Comparison of ENCODE assay signal across 1 cellular context in genomic region chrX:132218100-132218807, GRCh38.
TF ChIP-seq lines count a peak whose summit lies in the region.

No MANE protein-coding gene starts in this region.

TF ChIP-seq in HepG2, 621 proteins besides CTCF, POLR2A, EP300 and RAD21 (continued from another document and continues in another):
- 0 out of 2 replicates have a peak, but pooled peaks have one; percentile 56 for TF ChIP-seq ZNF574 (CRISPR knock-in tag; IDR thresholded peaks at IDR 0.05)
- TF ChIP-seq SALL1 (CRISPR knock-in tag; IDR thresholded peaks at IDR 0.05) = peak; percentile 44; the same call in 1 of the 2 replicates
- TF ChIP-seq ELK4 (CRISPR knock-in tag; IDR thresholded peaks at IDR 0.05; ENCODE audit: borderline replicate concordance) = no peak
- no peak for TF ChIP-seq RFX1 (IDR thresholded peaks at IDR 0.05)
- TF ChIP-seq ZSCAN9 (CRISPR knock-in tag; IDR thresholded peaks at IDR 0.05; ENCODE audit: borderline replicate concordance) = no peak
- TF ChIP-seq ZNF468 (CRISPR knock-in tag; IDR thresholded peaks at IDR 0.05) = no peak
- peak; percentile 92 for TF ChIP-seq UBTF (CRISPR knock-in tag; IDR thresholded peaks at IDR 0.05)
- 0 out of 2 replicates have a peak, but pooled peaks have one; percentile 20 for TF ChIP-seq POGZ (CRISPR knock-in tag; IDR thresholded peaks at IDR 0.05)
- TF ChIP-seq ZNF746 (CRISPR knock-in tag; IDR thresholded peaks at IDR 0.05) = peak; percentile 35; the same call in 1 of the 2 replicates
- TF ChIP-seq ZNF34 (CRISPR knock-in tag; IDR thresholded peaks at IDR 0.05; ENCODE audit: borderline replicate concordance) = no peak
- TF ChIP-seq ZNF790 (CRISPR knock-in tag; IDR thresholded peaks at IDR 0.05; ENCODE audit: borderline replicate concordance) = no peak
- TF ChIP-seq ZNF773 (CRISPR knock-in tag; IDR thresholded peaks at IDR 0.05; ENCODE audit: borderline replicate concordance) = no peak
- TF ChIP-seq FOXK1 (CRISPR knock-in tag; IDR thresholded peaks at IDR 0.05; ENCODE audit: borderline replicate concordance, low read depth) = no peak
- TF ChIP-seq ZBTB21 (CRISPR knock-in tag; IDR thresholded peaks at IDR 0.05) = no peak
- no peak for TF ChIP-seq ZNF605 (CRISPR knock-in tag; IDR thresholded peaks at IDR 0.05)
- no peak for TF ChIP-seq ZNF710 (CRISPR knock-in tag; IDR thresholded peaks at IDR 0.05; ENCODE audit: borderline replicate concordance)
- TF ChIP-seq TGIF2 (CRISPR knock-in tag; IDR thresholded peaks at IDR 0.05) = peak; percentile 25; the same call in 1 of the 2 replicates
- TF ChIP-seq ZNF333 (CRISPR knock-in tag; IDR thresholded peaks at IDR 0.05; ENCODE audit: borderline replicate concordance) = no peak
- peak; percentile 84 for TF ChIP-seq THAP11 (CRISPR knock-in tag; IDR thresholded peaks at IDR 0.05)
- no peak for TF ChIP-seq KLF12 (CRISPR knock-in tag; IDR thresholded peaks at IDR 0.05; ENCODE audit: borderline replicate concordance)
- TF ChIP-seq PHB2 (IDR thresholded peaks at IDR 0.05; ENCODE audit: partially characterized antibody) = no peak
- no peak for TF ChIP-seq SAFB2 (CRISPR knock-in tag; IDR thresholded peaks at IDR 0.05; ENCODE audit: borderline replicate concordance, low read depth)
- TF ChIP-seq SRSF1 (optimal IDR thresholded peaks at IDR 0.05; ENCODE audit: low read depth, low read length) = no peak
- 0 out of 2 replicates have a peak, but pooled peaks have one; percentile 9 for TF ChIP-seq ELF3 (CRISPR knock-in tag; IDR thresholded peaks at IDR 0.05)
- no peak for TF ChIP-seq JUN (CRISPR knock-in tag; IDR thresholded peaks at IDR 0.05)
- no peak for TF ChIP-seq ZNF678 (CRISPR knock-in tag; IDR thresholded peaks at IDR 0.05)
- TF ChIP-seq NFKB2 (CRISPR knock-in tag; IDR thresholded peaks at IDR 0.05; ENCODE audit: borderline replicate concordance) = no peak
- no peak for TF ChIP-seq NR2F6 (IDR thresholded peaks at IDR 0.05)
- TF ChIP-seq NR2F6 (CRISPR knock-in tag; IDR thresholded peaks at IDR 0.05) = 0 out of 2 replicates have a peak, but pooled peaks have one; percentile 8
- TF ChIP-seq SP1 (IDR thresholded peaks at IDR 0.05) = no peak
- peak; percentile 58; the same call in 1 of the 2 replicates for TF ChIP-seq SP1 (CRISPR knock-in tag; IDR thresholded peaks at IDR 0.05)
- TF ChIP-seq ZXDC (CRISPR knock-in tag; IDR thresholded peaks at IDR 0.05) = no peak
- 0 out of 2 replicates have a peak, but pooled peaks have one; percentile 15 for TF ChIP-seq ARID5B (CRISPR knock-in tag; IDR thresholded peaks at IDR 0.05)
- no peak for TF ChIP-seq ZNF275 (CRISPR knock-in tag; IDR thresholded peaks at IDR 0.05; ENCODE audit: borderline replicate concordance)
- TF ChIP-seq NBN (conservative IDR thresholded peaks at IDR 0.05) = no peak
- TF ChIP-seq FOXM1 (CRISPR knock-in tag; IDR thresholded peaks at IDR 0.05) = no peak
- TF ChIP-seq DNMT1 (CRISPR knock-in tag; IDR thresholded peaks at IDR 0.05) = no peak
- no peak for TF ChIP-seq ZNF660 (CRISPR knock-in tag; IDR thresholded peaks at IDR 0.05; ENCODE audit: borderline replicate concordance, low read depth)
- no peak for TF ChIP-seq AKNA (CRISPR knock-in tag; IDR thresholded peaks at IDR 0.05; ENCODE audit: borderline replicate concordance)
- TF ChIP-seq SRF (IDR thresholded peaks at IDR 0.05; ENCODE audit: low read depth, low read length) = no peak
- no peak for TF ChIP-seq PRMT3 (CRISPR knock-in tag; IDR thresholded peaks at IDR 0.05; ENCODE audit: borderline replicate concordance, low read depth)
